In the genomic region with DNA sequence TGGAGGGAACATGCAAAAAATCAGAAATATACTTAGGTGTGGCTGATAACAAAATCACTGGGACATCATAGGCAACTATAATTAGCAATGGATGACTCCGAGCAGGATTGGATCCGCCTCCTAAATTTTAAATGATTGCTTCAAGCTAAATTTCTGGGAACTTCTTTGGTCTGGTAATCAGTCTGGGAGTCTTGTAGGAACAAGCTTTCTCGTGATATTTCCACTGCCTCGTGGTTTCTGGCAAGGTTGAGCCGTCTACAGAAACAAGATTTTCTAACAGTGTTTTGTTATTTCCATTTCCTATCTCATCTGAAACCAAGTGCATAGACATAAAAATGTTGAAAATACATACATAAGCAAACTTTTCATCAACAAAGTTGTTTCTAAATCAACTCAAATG, we compare ENCODE assay signal across 1 cellular context.
TF ChIP-seq lines count a peak whose summit lies in the region.

No MANE protein-coding gene starts in this region.

TF ChIP-seq in GM23338, 12 proteins besides CTCF, POLR2A, EP300 and RAD21 (continued from another document):
- TF ChIP-seq, protein P1, sequence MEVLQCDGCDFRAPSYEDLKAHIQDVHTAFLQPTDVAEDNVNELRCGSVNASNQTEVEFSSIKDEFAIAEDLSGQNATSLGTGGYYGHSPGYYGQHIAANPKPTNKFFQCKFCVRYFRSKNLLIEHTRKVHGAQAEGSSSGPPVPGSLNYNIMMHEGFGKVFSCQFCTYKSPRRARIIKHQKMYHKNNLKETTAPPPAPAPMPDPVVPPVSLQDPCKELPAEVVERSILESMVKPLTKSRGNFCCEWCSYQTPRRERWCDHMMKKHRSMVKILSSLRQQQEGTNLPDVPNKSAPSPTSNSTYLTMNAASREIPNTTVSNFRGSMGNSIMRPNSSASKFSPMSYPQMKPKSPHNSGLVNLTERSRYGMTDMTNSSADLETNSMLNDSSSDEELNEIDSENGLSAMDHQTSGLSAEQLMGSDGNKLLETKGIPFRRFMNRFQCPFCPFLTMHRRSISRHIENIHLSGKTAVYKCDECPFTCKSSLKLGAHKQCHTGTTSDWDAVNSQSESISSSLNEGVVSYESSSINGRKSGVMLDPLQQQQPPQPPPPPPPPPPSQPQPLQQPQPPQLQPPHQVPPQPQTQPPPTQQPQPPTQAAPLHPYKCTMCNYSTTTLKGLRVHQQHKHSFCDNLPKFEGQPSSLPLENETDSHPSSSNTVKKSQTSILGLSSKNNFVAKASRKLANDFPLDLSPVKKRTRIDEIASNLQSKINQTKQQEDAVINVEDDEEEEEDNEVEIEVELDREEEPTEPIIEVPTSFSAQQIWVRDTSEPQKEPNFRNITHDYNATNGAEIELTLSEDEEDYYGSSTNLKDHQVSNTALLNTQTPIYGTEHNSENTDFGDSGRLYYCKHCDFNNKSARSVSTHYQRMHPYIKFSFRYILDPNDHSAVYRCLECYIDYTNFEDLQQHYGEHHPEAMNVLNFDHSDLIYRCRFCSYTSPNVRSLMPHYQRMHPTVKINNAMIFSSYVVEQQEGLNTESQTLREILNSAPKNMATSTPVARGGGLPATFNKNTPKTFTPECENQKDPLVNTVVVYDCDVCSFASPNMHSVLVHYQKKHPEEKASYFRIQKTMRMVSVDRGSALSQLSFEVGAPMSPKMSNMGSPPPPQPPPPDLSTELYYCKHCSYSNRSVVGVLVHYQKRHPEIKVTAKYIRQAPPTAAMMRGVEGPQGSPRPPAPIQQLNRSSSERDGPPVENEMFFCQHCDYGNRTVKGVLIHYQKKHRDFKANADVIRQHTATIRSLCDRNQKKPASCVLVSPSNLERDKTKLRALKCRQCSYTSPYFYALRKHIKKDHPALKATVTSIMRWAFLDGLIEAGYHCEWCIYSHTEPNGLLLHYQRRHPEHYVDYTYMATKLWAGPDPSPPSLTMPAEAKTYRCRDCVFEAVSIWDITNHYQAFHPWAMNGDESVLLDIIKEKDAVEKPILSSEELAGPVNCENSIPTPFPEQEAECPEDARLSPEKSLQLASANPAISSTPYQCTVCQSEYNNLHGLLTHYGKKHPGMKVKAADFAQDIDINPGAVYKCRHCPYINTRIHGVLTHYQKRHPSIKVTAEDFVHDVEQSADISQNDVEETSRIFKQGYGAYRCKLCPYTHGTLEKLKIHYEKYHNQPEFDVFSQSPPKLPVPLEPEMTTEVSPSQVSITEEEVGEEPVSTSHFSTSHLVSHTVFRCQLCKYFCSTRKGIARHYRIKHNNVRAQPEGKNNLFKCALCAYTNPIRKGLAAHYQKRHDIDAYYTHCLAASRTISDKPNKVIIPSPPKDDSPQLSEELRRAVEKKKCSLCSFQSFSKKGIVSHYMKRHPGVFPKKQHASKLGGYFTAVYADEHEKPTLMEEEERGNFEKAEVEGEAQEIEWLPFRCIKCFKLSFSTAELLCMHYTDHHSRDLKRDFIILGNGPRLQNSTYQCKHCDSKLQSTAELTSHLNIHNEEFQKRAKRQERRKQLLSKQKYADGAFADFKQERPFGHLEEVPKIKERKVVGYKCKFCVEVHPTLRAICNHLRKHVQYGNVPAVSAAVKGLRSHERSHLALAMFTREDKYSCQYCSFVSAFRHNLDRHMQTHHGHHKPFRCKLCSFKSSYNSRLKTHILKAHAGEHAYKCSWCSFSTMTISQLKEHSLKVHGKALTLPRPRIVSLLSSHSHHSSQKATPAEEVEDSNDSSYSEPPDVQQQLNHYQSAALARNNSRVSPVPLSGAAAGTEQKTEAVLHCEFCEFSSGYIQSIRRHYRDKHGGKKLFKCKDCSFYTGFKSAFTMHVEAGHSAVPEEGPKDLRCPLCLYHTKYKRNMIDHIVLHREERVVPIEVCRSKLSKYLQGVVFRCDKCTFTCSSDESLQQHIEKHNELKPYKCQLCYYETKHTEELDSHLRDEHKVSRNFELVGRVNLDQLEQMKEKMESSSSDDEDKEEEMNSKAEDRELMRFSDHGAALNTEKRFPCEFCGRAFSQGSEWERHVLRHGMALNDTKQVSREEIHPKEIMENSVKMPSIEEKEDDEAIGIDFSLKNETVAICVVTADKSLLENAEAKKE (CRISPR knock-in tag; IDR thresholded peaks at IDR 0.05) = no peak
- no peak for TF ChIP-seq STAT1 (IDR thresholded peaks at IDR 0.05; ENCODE audit: unreplicated experiment)
- TF ChIP-seq NANOG (IDR thresholded peaks at IDR 0.05; ENCODE audit: borderline replicate concordance) = no peak
- no peak for TF ChIP-seq EZH2phosphoT487 (IDR thresholded peaks at IDR 0.05; ENCODE audit: unreplicated experiment)
- TF ChIP-seq ZNF331 (CRISPR knock-in tag; IDR thresholded peaks at IDR 0.05; ENCODE audit: low read depth) = no peak
TF ChIP-seq in GM23338: peak in this region for 0.
